ENCODE assay signal across 8 cellular contexts in genomic region chr16:24041834-24042631, GRCh38.
A peak's percentile ranks its signal among the peaks of the same experiment; 100 is the strongest.
DNase-seq lines count a peak whose midpoint lies in the region; TF ChIP-seq lines count a peak whose summit lies in the region.

No MANE protein-coding gene starts in this region.

- no peaks in the 10 kb centered on the region for H3K9me3 Mint-ChIP-seq in activated T-helper 1 cell treated with anti-CD3 and anti-CD28 coated beads, Interleukin-12 subunit alpha, Interleukin-12 subunit beta, Interleukin-2, Interleukin-4 antibody, amounts not matched to agents 30 ng/mL and 10 ng/mL and 1 ng/mL, durations not matched to agents 14 hours and 24 hours and 36 hours
- H3K9me3 Mint-ChIP-seq in osteocyte (ENCODE audit: unreplicated experiment), result no peaks in the 10 kb centered on the region

- intact Hi-C loops in activated T-helper 1 cell treated with anti-CD3 and anti-CD28 coated beads, Interleukin-12 subunit alpha, Interleukin-12 subunit beta, Interleukin-2, Interleukin-4 antibody, amounts not matched to agents 30 ng/mL and 10 ng/mL and 1 ng/mL, durations not matched to agents 14 hours and 24 hours and 36 hours (cut with micrococcal nuclease), result loop anchor here (1.0 kb wide), 2 partner anchors 211 to 462 kb away; no protein-coding TSS in a partner anchor

- no peak for TF ChIP-seq EP300 in tibial nerve (IDR thresholded peaks at IDR 0.05)

- H3K4me3 ChIP-seq in tibial nerve, result no peak overlapping the region

- H3K27me3 ChIP-seq in tibial nerve, result no peaks in the 10 kb centered on the region

- H3K4me1 ChIP-seq in tibial nerve, result no peaks in the 10 kb centered on the region

- no peak for TF ChIP-seq POLR2A in tibial nerve (IDR thresholded peaks at IDR 0.05)

- peak; percentile 69 for TF ChIP-seq CTCF in osteocyte (IDR thresholded peaks at IDR 0.05)
- TF ChIP-seq CTCF in tibial nerve (IDR thresholded peaks at IDR 0.05), result peak; percentile 35 to 63 (median 56)

- no peak overlapping the region for H3K4me3 Mint-ChIP-seq in activated T-helper 1 cell treated with anti-CD3 and anti-CD28 coated beads, Interleukin-12 subunit alpha, Interleukin-12 subunit beta, Interleukin-2, Interleukin-4 antibody, amounts not matched to agents 30 ng/mL and 10 ng/mL and 1 ng/mL, durations not matched to agents 14 hours and 24 hours and 36 hours
- H3K4me3 Mint-ChIP-seq in osteocyte (ENCODE audit: unreplicated experiment), result no peak overlapping the region

- DNase-seq in activated gamma-delta T cell treated with Interleukin-2 at 50 U/mL for 16 hours (peak; percentile 79), activated gamma-delta T cell (lab: John Stamatoyannopoulos, UW) (no peak), HuH-7.5 (ENCODE audit: low spot score) (peak; percentile 57), RPMI7951 (ENCODE audit: low read depth) (peak; percentile 50), foreskin melanocyte (peak; percentile 36), osteocyte (ENCODE audit: extremely low spot score, unreplicated experiment) (no peak), tibial nerve (ENCODE audit: low spot score in 2 of 2) (peak in 1 of 2 donors; percentile 47)
- DNase-seq in activated T-helper 1 cell treated with anti-CD3 and anti-CD28 coated beads, Interleukin-12 subunit alpha, Interleukin-12 subunit beta, Interleukin-2, Interleukin-4 antibody, amounts not matched to agents 30 ng/mL and 10 ng/mL and 1 ng/mL, durations not matched to agents 14 hours and 24 hours and 36 hours (ENCODE audit: low spot score), result peak; percentile 62

- no peaks in the 10 kb centered on the region for H3K27me3 Mint-ChIP-seq in activated T-helper 1 cell treated with anti-CD3 and anti-CD28 coated beads, Interleukin-12 subunit alpha, Interleukin-12 subunit beta, Interleukin-2, Interleukin-4 antibody, amounts not matched to agents 30 ng/mL and 10 ng/mL and 1 ng/mL, durations not matched to agents 14 hours and 24 hours and 36 hours (ENCODE audit: insufficient read depth)
- peaks cover 2% of the 10 kb centered on the region for H3K27me3 Mint-ChIP-seq in osteocyte (ENCODE audit: unreplicated experiment)

- peaks cover 0 to 4% (median 0%) of the 10 kb centered on the region in 4 donors for H3K9me3 ChIP-seq in tibial nerve

- no peak overlapping the region for H3K27ac Mint-ChIP-seq in activated T-helper 1 cell treated with anti-CD3 and anti-CD28 coated beads, Interleukin-12 subunit alpha, Interleukin-12 subunit beta, Interleukin-2, Interleukin-4 antibody, amounts not matched to agents 30 ng/mL and 10 ng/mL and 1 ng/mL, durations not matched to agents 14 hours and 24 hours and 36 hours
- no peak overlapping the region for H3K27ac Mint-ChIP-seq in osteocyte (ENCODE audit: unreplicated experiment)

- peaks cover 8% of the 10 kb centered on the region for H3K4me1 Mint-ChIP-seq in activated T-helper 1 cell treated with anti-CD3 and anti-CD28 coated beads, Interleukin-12 subunit alpha, Interleukin-12 subunit beta, Interleukin-2, Interleukin-4 antibody, amounts not matched to agents 30 ng/mL and 10 ng/mL and 1 ng/mL, durations not matched to agents 14 hours and 24 hours and 36 hours (ENCODE audit: low read depth)
- no peaks in the 10 kb centered on the region for H3K4me1 Mint-ChIP-seq in osteocyte (ENCODE audit: unreplicated experiment)

- peaks cover 6% of the 10 kb centered on the region for H3K36me3 Mint-ChIP-seq in activated T-helper 1 cell treated with anti-CD3 and anti-CD28 coated beads, Interleukin-12 subunit alpha, Interleukin-12 subunit beta, Interleukin-2, Interleukin-4 antibody, amounts not matched to agents 30 ng/mL and 10 ng/mL and 1 ng/mL, durations not matched to agents 14 hours and 24 hours and 36 hours (ENCODE audit: low read depth)
- no peaks in the 10 kb centered on the region for H3K36me3 Mint-ChIP-seq in osteocyte (ENCODE audit: unreplicated experiment)

- no peaks in the 10 kb centered on the region for H3K36me3 ChIP-seq in tibial nerve

- WGBS in tibial nerve, 2 donors, result 35 to 39% methylated on average over 11 of the region's 11 CpGs

- H3K27ac ChIP-seq in tibial nerve, result no peak overlapping the region

Comparison
In these comparisons a context has a peak if more than half of its experiments do, and no peak if none do; other contexts are left out.
1. DNase-seq: peak in activated gamma-delta T cell treated with Interleukin-2 at 50 U/mL for 16 hours (single experiment), HuH-7.5 (single experiment), RPMI7951 (single experiment), activated T-helper 1 cell treated with anti-CD3 and anti-CD28 coated beads, Interleukin-12 subunit alpha, Interleukin-12 subunit beta, Interleukin-2, Interleukin-4 antibody, amounts not matched to agents 30 ng/mL and 10 ng/mL and 1 ng/mL, durations not matched to agents 14 hours and 24 hours and 36 hours (single experiment) and foreskin melanocyte (single experiment); none in activated gamma-delta T cell (single experiment) and osteocyte (single experiment).